8 cellular contexts compared by ENCODE assay signal in the genomic region with DNA sequence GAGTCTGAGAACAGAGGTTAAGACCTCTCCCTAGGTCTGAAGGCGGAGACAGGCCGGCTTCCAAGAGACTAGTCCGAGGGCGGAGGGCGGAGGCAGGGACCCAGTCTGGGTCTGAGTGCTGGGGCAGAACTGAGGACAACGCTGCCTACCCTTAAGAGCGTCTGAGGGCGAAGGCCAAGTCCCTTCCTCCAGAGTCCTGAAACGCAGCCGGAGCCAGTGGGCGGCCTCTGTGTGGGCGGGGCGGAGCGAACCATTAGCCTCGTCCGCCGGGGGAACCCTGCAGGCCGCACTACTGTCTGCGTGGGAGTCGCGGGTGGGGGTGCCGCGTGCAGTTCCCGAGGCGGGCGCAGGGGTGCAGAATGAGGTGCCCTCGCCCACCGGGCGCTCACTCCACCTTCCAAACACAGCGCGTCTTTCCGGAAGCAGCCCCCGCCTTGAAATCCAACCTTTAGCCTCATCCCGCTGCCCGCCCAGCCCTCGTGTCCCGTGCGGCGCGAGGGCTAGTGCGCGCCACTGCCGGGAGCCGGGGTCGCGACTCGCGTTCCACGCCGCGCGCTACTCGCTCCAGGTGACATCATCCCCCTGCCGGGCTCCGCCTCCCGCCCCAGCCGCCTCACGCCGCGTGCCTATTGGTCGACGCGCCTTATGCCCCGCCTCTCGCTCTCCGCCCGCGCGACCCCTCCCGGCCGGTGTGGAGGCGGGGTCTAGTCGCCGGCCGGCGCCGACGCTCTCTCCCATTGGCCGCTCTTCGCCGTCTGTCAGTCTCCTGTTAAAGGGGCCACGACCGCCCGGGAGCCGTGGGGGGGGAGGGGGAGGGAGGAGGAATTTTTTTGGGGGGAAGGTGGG. TPM values are rescaled to one million over a fixed set of nuclear protein-coding genes. Genes with fewer than 3 reads are reported as not detected.
DNase-seq lines count a peak whose midpoint lies in the region; ATAC-seq and TF ChIP-seq lines count a peak whose summit lies in the region.

A gene with protein sequence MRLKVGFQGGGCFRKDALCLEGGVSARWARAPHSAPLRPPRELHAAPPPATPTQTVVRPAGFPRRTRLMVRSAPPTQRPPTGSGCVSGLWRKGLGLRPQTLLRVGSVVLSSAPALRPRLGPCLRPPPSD (minus strand): TSS at position 579 of the 846 bp plus-strand sequence. CDS start 121 bp downstream, at position 458.

- H3K27ac ChIP-seq in layer of hippocampus (ENCODE audit: low read depth, low read length) = peak within 1 kb of the TSS; percentile 98

- peak; percentile 46 for ATAC-seq in HG03378 (IDR thresholded peaks at IDR 0.05; ENCODE audit: unreplicated experiment)

- no peaks in the 10 kb centered on the region for H3K27me3 ChIP-seq in BE2C
- H3K27me3 ChIP-seq in layer of hippocampus (ENCODE audit: control insufficient read depth, insufficient read depth, low read length) = no peaks in the 10 kb centered on the region

- TF ChIP-seq POLR2A in GM19193 (IDR thresholded peaks at IDR 0.05; ENCODE audit: extremely low read depth, insufficient read depth, insufficient read length) = peak; percentile 58

- H3K36me3 ChIP-seq in BE2C = no peaks in the 10 kb centered on the region

- H3K9me3 ChIP-seq in BE2C = no peaks in the 10 kb centered on the region

- H3K4me1 ChIP-seq in BE2C = peaks cover 2% of the 10 kb centered on the region; the same call in 1 of the 2 replicates

- no peak; the same call in 1 of the 2 replicates for TF ChIP-seq CTCF in BE2C (IDR thresholded peaks at IDR 0.05; ENCODE audit: low read depth, low read length)

- DNase-seq in BE2C = peak; percentile 96
- DNase-seq in NCI-H510A (lab: John Stamatoyannopoulos, UW) = peak; percentile 72
- peak; percentile 88 to 93 for DNase-seq in activated CD4-positive, alpha-beta T cell treated with anti-CD3 and anti-CD28 coated beads for 24 hours (ENCODE audit: low read depth in 2 of 2)
- DNase-seq in cerebellum (ENCODE audit: low spot score) = peak; percentile 99
- peak; percentile 87 to 92 (median 89) for DNase-seq in stimulated activated CD4-positive, alpha-beta T cell treated with anti-CD3 and anti-CD28 coated beads, Interleukin-1b, Interleukin-23, amount 100 ng/mL, for 24 hours (ENCODE audit: low read depth in 4 of 4, low spot score in 1 of 4)

- H3K4me3 ChIP-seq in BE2C (ENCODE audit: low read depth, low read length) = peak within 1 kb of the TSS; percentile 81

RNA-seq across cellular contexts. Expression of the gene that starts here (rescaled TPM):
- 1.3 TPM for polyA plus RNA-seq in BE2C (2012; ENCODE audit: insufficient read depth, insufficient read length, low read depth)
- total RNA-seq in cerebellum = 1.5 TPM

Comparison
In these comparisons a context has a peak if more than half of its experiments do, and no peak if none do; other contexts are left out.
1. Peak in every context shown above with its lines: DNase-seq, ATAC-seq, H3K4me3 ChIP-seq and H3K27ac ChIP-seq.